ENCODE assay signal across 8 cellular contexts in genomic region chr1:221203224-221204054, GRCh38.
DNase-seq lines count a peak whose midpoint lies in the region; ATAC-seq lines count a peak whose summit lies in the region.

No MANE protein-coding gene starts in this region.

- no peak for ATAC-seq in activated CD4-positive, CD25-positive, alpha-beta regulatory T cell treated with anti-CD3 and anti-CD28 coated beads, Interleukin-2, amount 50 U/mL, for 24 hours
- ATAC-seq in HG03135 (IDR thresholded peaks at IDR 0.05; ENCODE audit: unreplicated experiment): peak; percentile 82

- peak; percentile 7 to 50 (median 32) for DNase-seq in activated CD4-positive, CD25-positive, alpha-beta regulatory T cell (lab: John Stamatoyannopoulos, UW)
- peak; percentile 58 for DNase-seq in NCI-H748 (lab: John Stamatoyannopoulos, UW; ENCODE audit: unreplicated experiment)
- peak; percentile 83 for DNase-seq in activated CD8-positive, alpha-beta memory T cell treated with anti-CD3 and anti-CD28 coated beads for 24 hours
- peak; percentile 36 for DNase-seq in epidermal melanocyte (ENCODE audit: insufficient read length, low spot score)
- peak; percentile 1 to 35 for DNase-seq in stimulated activated CD8-positive, alpha-beta memory T cell treated with anti-CD3 and anti-CD28 coated beads, Interleukin-4, amount 100 ng/mL, for 4 hours (ENCODE audit: low read depth in 2 of 2, low spot score in 1 of 2)

- no peak overlapping the region for H3K4me3 ChIP-seq in muscle layer of colon (ENCODE audit: low read depth in 1 of 2, low read length in 2 of 2)

- peak overlapping the region; percentile 13 for H3K27ac ChIP-seq in muscle layer of colon (ENCODE audit: low read depth, low read length)

- peaks cover 14% of the 10 kb centered on the region for H3K4me1 ChIP-seq in muscle layer of colon (ENCODE audit: insufficient read depth, low read length)

- H3K9me3 ChIP-seq in muscle layer of colon (ENCODE audit: low read length): no peaks in the 10 kb centered on the region

- no peaks in the 10 kb centered on the region for H3K36me3 ChIP-seq in muscle layer of colon (ENCODE audit: insufficient read depth, low read length)

- H3K27me3 ChIP-seq in muscle layer of colon (ENCODE audit: control insufficient read depth in 1 of 2, insufficient read depth in 2 of 2, low read length in 2 of 2): no peaks in the 10 kb centered on the region

- H3K9ac ChIP-seq in muscle layer of colon (ENCODE audit: low read length): no peak overlapping the region

Comparison
In these comparisons a context has a peak if more than half of its experiments do, and no peak if none do; other contexts are left out.
1. DNase-seq: peak in every context shown above with its lines; median percentile 83 in activated CD8-positive, alpha-beta memory T cell treated with anti-CD3 and anti-CD28 coated beads for 24 hours; 58 in NCI-H748; 36 in epidermal melanocyte; 32 in activated CD4-positive, CD25-positive, alpha-beta regulatory T cell; 18 in stimulated activated CD8-positive, alpha-beta memory T cell treated with anti-CD3 and anti-CD28 coated beads, Interleukin-4, amount 100 ng/mL, for 4 hours.